12 cellular contexts compared by ENCODE assay signal in the genomic region with DNA sequence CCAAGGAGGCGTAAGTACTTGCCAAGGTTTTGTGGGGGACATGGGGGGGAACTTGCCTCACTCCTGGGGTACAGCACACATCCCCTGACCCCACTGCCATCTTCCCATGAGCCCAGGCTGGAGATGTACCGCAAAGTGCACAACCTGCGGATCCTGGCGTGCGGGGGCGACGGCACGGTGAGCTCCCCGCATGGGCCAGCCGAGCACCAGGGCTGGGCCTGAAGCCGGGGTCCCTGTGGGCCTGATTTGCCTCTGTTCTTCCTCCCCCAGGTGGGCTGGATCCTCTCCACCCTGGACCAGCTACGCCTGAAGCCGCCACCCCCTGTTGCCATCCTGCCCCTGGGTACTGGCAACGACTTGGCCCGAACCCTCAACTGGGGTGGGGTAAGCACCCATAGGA. TPM values are rescaled to one million over a fixed set of nuclear protein-coding genes. Genes with fewer than 3 reads are reported as not detected.
DNase-seq lines count a peak whose midpoint lies in the region; ATAC-seq, FAIRE-seq and TF ChIP-seq lines count a peak whose summit lies in the region.
"Not testable (repeated sequence)": the region's sequence is repeated elsewhere in the genome, so short reads cannot be mapped to it uniquely, and the experiment has no call there.
"Had no signal": no experiment of that assay in that cellular context is flagged by ENCODE, and none has a peak within 500 bp of the region (broad histone marks: within the 10 kb centered on the region; RNA-seq: fewer than 3 reads in every experiment).

No MANE protein-coding gene starts in this region.

- not testable (repeated sequence) for TF ChIP-seq CTCF in WERI-Rb-1 (IDR thresholded peaks at IDR 0.05; ENCODE audit: low read depth, low read length); K562 (IDR thresholded peaks at IDR 0.05 in 2 of 3, conservative IDR thresholded peaks at IDR 0.05 in 1 of 3; ENCODE audit: insufficient read depth in 2 of 3, low read depth in 1 of 3, low read length in 3 of 3)

- not testable (repeated sequence) for H3K9me3 Mint-ChIP-seq in activated T-cell treated with anti-CD3 and anti-CD28 coated beads, Interleukin-2, amount 50 U/mL, for 24 hours; stimulated activated effector memory CD8-positive, alpha-beta T cell treated with anti-CD3 and anti-CD28 coated beads, Interleukin-12 subunit alpha, Interleukin-12 subunit beta, amount 100 ng/mL, for 72 hours

- TF ChIP-seq RAD21 in K562 (CRISPR knock-in tag; conservative IDR thresholded peaks at IDR 0.05 in 1 of 2, IDR thresholded peaks at IDR 0.05 in 1 of 2): not testable (repeated sequence)

- not testable (repeated sequence) for H3K9me3 ChIP-seq in WERI-Rb-1 (ENCODE audit: severe bottlenecking); K562 (replicated peaks; ENCODE audit: control insufficient read depth, insufficient read depth, low read depth, low read length)

- H3K4me1 Mint-ChIP-seq in activated T-cell treated with anti-CD3 and anti-CD28 coated beads, Interleukin-2, amount 50 U/mL, for 24 hours (ENCODE audit: low read depth): peaks cover 15% of the 10 kb centered on the region
- peaks cover 18% of the 10 kb centered on the region for H3K4me1 Mint-ChIP-seq in stimulated activated effector memory CD8-positive, alpha-beta T cell treated with anti-CD3 and anti-CD28 coated beads, Interleukin-12 subunit alpha, Interleukin-12 subunit beta, amount 100 ng/mL, for 72 hours

- POLR2A ChIA-PET in K562 (lab: Yijun Ruan, JAX): interaction anchor here (1.2 kb wide), 1 partner anchor 11 kb away, joined by 3 read pairs; no protein-coding TSS in a partner anchor

- in situ Hi-C loops in K562 (cut with MboI): not testable (repeated sequence)

- H3K36me3 ChIP-seq in WERI-Rb-1 (peaks cover 77% of the 10 kb centered on the region), K562 (ENCODE audit: control insufficient read depth, insufficient read depth, low read length) (peaks cover 88% of the 10 kb centered on the region; the same call in 2 of the 3 replicates)

- CTCF ChIA-PET in K562 (lab: Yijun Ruan, JAX; ENCODE audit: low intra/inter-chr PET ratio): not testable (repeated sequence)

- 0 out of 4 replicates have a peak overlapping the region, but pooled peaks of 1 of the 2 experiments have one; percentile 22 for H3K9ac ChIP-seq in K562 (ENCODE audit: insufficient read depth in 1 of 2, low read depth in 2 of 2, low read length in 2 of 2)

- BruUV-seq in K562 (replicated peaks; lab: Mats Ljungman, UMichigan): not testable (repeated sequence)

- TF ChIP-seq EP300 in K562 (IDR thresholded peaks at IDR 0.05; ENCODE audit: low read length): not testable (repeated sequence)

- not testable (repeated sequence) for TF ChIP-seq POLR2A in K562 (conservative IDR thresholded peaks at IDR 0.05)

- H3K9me1 ChIP-seq in K562 (ENCODE audit: control insufficient read depth, insufficient read depth, low read length): not testable (repeated sequence)

- H3K4me3 Mint-ChIP-seq in activated T-cell treated with anti-CD3 and anti-CD28 coated beads, Interleukin-2, amount 50 U/mL, for 24 hours; stimulated activated effector memory CD8-positive, alpha-beta T cell treated with anti-CD3 and anti-CD28 coated beads, Interleukin-12 subunit alpha, Interleukin-12 subunit beta, amount 100 ng/mL, for 72 hours: not testable (repeated sequence)

- H3K27ac Mint-ChIP-seq in activated T-cell treated with anti-CD3 and anti-CD28 coated beads, Interleukin-2, amount 50 U/mL, for 24 hours: peak overlapping the region; percentile 76
- peak overlapping the region; percentile 23 for H3K27ac Mint-ChIP-seq in stimulated activated effector memory CD8-positive, alpha-beta T cell treated with anti-CD3 and anti-CD28 coated beads, Interleukin-12 subunit alpha, Interleukin-12 subunit beta, amount 100 ng/mL, for 72 hours

- intact Hi-C loops in K562 (cut with micrococcal nuclease): not testable (repeated sequence)

- DNase-seq in WERI-Rb-1; activated T-cell treated with anti-CD3 and anti-CD28 coated beads, Interleukin-2, amount 50 U/mL, for 24 hours; K562 (ENCODE audit: extremely low read depth in 1 of 4, low spot score in 3 of 4); stimulated activated effector memory CD8-positive, alpha-beta T cell treated with anti-CD3 and anti-CD28 coated beads, Interleukin-12 subunit alpha, Interleukin-12 subunit beta, amount 100 ng/mL, for 72 hours (ENCODE audit: low spot score in 2 of 2): not testable (repeated sequence)

- 97% methylated on average over 5 of the region's 15 CpGs for WGBS in K562 (ENCODE audit: insufficient coverage, low coverage, missing lambda C conversion rate)

- peaks cover 0 to 24% of the 10 kb centered on the region in 2 experiments; a peak in 2 of 5 replicates for H3K4me1 ChIP-seq in K562 (replicated peaks in 1 of 2; ENCODE audit: control insufficient read depth in 2 of 2, insufficient read depth in 2 of 2, low read length in 2 of 2)

- H3K27me3 ChIP-seq in WERI-Rb-1 (ENCODE audit: insufficient read depth, low read depth, severe bottlenecking); K562 (ENCODE audit: control insufficient read depth in 2 of 2, insufficient read depth in 2 of 2, low read length in 2 of 2): not testable (repeated sequence)

- ATAC-seq in K562; stimulated activated effector memory CD8-positive, alpha-beta T cell treated with anti-CD3 and anti-CD28 coated beads, Interleukin-12 subunit alpha, Interleukin-12 subunit beta, amount 100 ng/mL, for 72 hours: not testable (repeated sequence)

- H2AFZ ChIP-seq in K562 (ENCODE audit: low read depth, low read length): not testable (repeated sequence)

- H3K4me3 ChIP-seq in WERI-Rb-1 (ENCODE audit: low read depth, low read length); K562: not testable (repeated sequence)

- H4K20me1 ChIP-seq in K562 (replicated peaks; ENCODE audit: control insufficient read depth, insufficient read depth, low read length): not testable (repeated sequence)

- H3K79me2 ChIP-seq in K562 (ENCODE audit: control insufficient read depth, insufficient read depth, low read length): not testable (repeated sequence)

- not testable (repeated sequence) for FAIRE-seq in K562 (lab: Jason Lieb, UNC)

- H3K27ac ChIP-seq in WERI-Rb-1: peak overlapping the region; percentile 6; the same call in 1 of the 2 replicates
- H3K27ac ChIP-seq in angular gyrus (ENCODE audit: low read depth, low read length): peak overlapping the region; percentile 22
- H3K27ac ChIP-seq in K562 (ENCODE audit: extremely low read depth, low read depth, low read length): not testable (repeated sequence)

- not testable (repeated sequence) for H3K4me2 ChIP-seq in K562 (ENCODE audit: insufficient read depth, low read length)

- not testable (repeated sequence) for H3K27me3 Mint-ChIP-seq in activated T-cell treated with anti-CD3 and anti-CD28 coated beads, Interleukin-2, amount 50 U/mL, for 24 hours

- peaks cover 91% of the 10 kb centered on the region for H3K36me3 Mint-ChIP-seq in activated T-cell treated with anti-CD3 and anti-CD28 coated beads, Interleukin-2, amount 50 U/mL, for 24 hours (ENCODE audit: low read depth)
- peaks cover 89% of the 10 kb centered on the region for H3K36me3 Mint-ChIP-seq in stimulated activated effector memory CD8-positive, alpha-beta T cell treated with anti-CD3 and anti-CD28 coated beads, Interleukin-12 subunit alpha, Interleukin-12 subunit beta, amount 100 ng/mL, for 72 hours

RNA-seq across cellular contexts. Expression of a gene that starts 9.0 kb away (rescaled TPM):
- total RNA-seq in K562 (2011; cell fraction: chromatin; rRNA removed; ENCODE audit: low replicate concordance): 91.4 and 271 TPM in 2 replicates
- total RNA-seq in K562 (2011; cell fraction: nucleolus; rRNA removed): 402 and 460 TPM in 2 replicates
- 333 and 334 TPM in 2 replicates for total RNA-seq in K562 (2011; cell fraction: nucleoplasm; rRNA removed)
- total RNA-seq in K562 (2014; rRNA removed) (478 and 553 TPM in 2 replicates), K562 (2014; rRNA removed; fragmentation: Illumina TruSeq; extraction: Trizol) (91.5 and 123 TPM in 2 replicates), K562 (2015; rRNA removed; fragmentation: Illumina TruSeq; extraction: Trizol) (269 and 279 TPM in 2 replicates), K562 (2021) (396 and 429 TPM in 2 replicates)
- polyA plus RNA-seq in K562 (2011; rRNA removed) (343 and 350 TPM in 2 replicates), K562 (2014; fragmentation: Illumina TruSeq; extraction: Trizol) (661 and 667 TPM in 2 replicates), K562 (2014; fragmentation: Nextera tagmentation; extraction: Ambion mirVana) (10 to 100 TPM; 20.7 to 61.7 TPM), K562 (2014; rRNA removed) (700 and 703 TPM in 2 replicates)
- 540 and 788 TPM in 2 replicates for polyA plus RNA-seq in K562 (2011; cell fraction: cytosol; rRNA removed)
- 206 and 271 TPM in 2 replicates for polyA plus RNA-seq in K562 (2011; cell fraction: nucleus; rRNA removed)
- polyA plus RNA-seq in K562 (2012): 413 and 460 TPM in 2 replicates
- 33.7 and 59.6 TPM in 2 replicates for polyA minus RNA-seq in K562 (2011; rRNA and poly(A)+ RNA removed)
- polyA minus RNA-seq in K562 (2011; cell fraction: cytosol; rRNA and poly(A)+ RNA removed): 108 and 146 TPM in 2 replicates
- polyA minus RNA-seq in K562 (2011; cell fraction: nucleus; rRNA and poly(A)+ RNA removed): 24.1 and 38.4 TPM in 2 replicates
- polyA plus RNA-seq: CD14-positive monocyte; CD4-positive, alpha-beta memory T cell; CD4-positive, CD25-positive, alpha-beta regulatory T cell had no signal

RNA-seq across cellular contexts. Expression of a gene that starts 19.1 kb away (rescaled TPM):
- total RNA-seq in K562 (2011; cell fraction: chromatin; rRNA removed; ENCODE audit: low replicate concordance): 1.0 and 3.7 TPM in 2 replicates
- total RNA-seq in K562 (2011; cell fraction: nucleolus; rRNA removed): 1.6 and 4.0 TPM in 2 replicates
- total RNA-seq in K562 (2011; cell fraction: nucleoplasm; rRNA removed): 1.2 TPM in 2 replicates
- total RNA-seq in K562 (2014; rRNA removed): 0.73 and 1.3 TPM in 2 replicates
- 0.19 and 0.22 TPM in 2 replicates for total RNA-seq in K562 (2014; rRNA removed; fragmentation: Illumina TruSeq; extraction: Trizol)
- 0.22 and 0.49 TPM in 2 replicates for total RNA-seq in K562 (2015; rRNA removed; fragmentation: Illumina TruSeq; extraction: Trizol)
- total RNA-seq in K562 (2021): 0.89 and 1.0 TPM in 2 replicates
- polyA plus RNA-seq in K562 (2011; rRNA removed): 0.62 and 0.74 TPM in 2 replicates
- polyA plus RNA-seq in K562 (2011; cell fraction: cytosol; rRNA removed): 0.84 and 2.3 TPM in 2 replicates
- 0.60 and 1.5 TPM in 2 replicates for polyA plus RNA-seq in K562 (2011; cell fraction: nucleus; rRNA removed)
- 0.35 and 0.68 TPM in 2 replicates for polyA plus RNA-seq in K562 (2012)
- polyA plus RNA-seq in K562 (2014; fragmentation: Illumina TruSeq; extraction: Trizol): 0.40 and 0.76 TPM in 2 replicates
- not detected for polyA plus RNA-seq in K562 (2014; fragmentation: Nextera tagmentation; extraction: Ambion mirVana)
- polyA plus RNA-seq in K562 (2014; rRNA removed): 0.33 and 0.58 TPM in 2 replicates
- polyA minus RNA-seq in K562 (2011; rRNA and poly(A)+ RNA removed): 0.42 and 1.1 TPM in 2 replicates
- polyA minus RNA-seq in K562 (2011; cell fraction: cytosol; rRNA and poly(A)+ RNA removed): 1.6 TPM in 1 of 2 replicates, not detected in the other
- polyA minus RNA-seq in K562 (2011; cell fraction: nucleus; rRNA and poly(A)+ RNA removed): 0.89 and 2.6 TPM in 2 replicates
- total RNA-seq: A673; CD4-positive, alpha-beta memory T cell; CD8-positive, alpha-beta memory T cell; Daoy had no signal
- polyA plus RNA-seq: AG04450 had no signal

RNA-seq across cellular contexts. Expression of a gene that starts 25.2 kb away (rescaled TPM):
- 71.0 and 248 TPM in 2 replicates for total RNA-seq in K562 (2011; cell fraction: chromatin; rRNA removed; ENCODE audit: low replicate concordance)
- total RNA-seq in K562 (2011; cell fraction: nucleolus; rRNA removed): 153 and 166 TPM in 2 replicates
- total RNA-seq in K562 (2011; cell fraction: nucleoplasm; rRNA removed): 88.0 and 98.6 TPM in 2 replicates
- total RNA-seq in K562 (2014; rRNA removed) (78.5 and 108 TPM in 2 replicates), K562 (2014; rRNA removed; fragmentation: Illumina TruSeq; extraction: Trizol) (10.9 and 13.6 TPM in 2 replicates), K562 (2015; rRNA removed; fragmentation: Illumina TruSeq; extraction: Trizol) (44.2 and 47.5 TPM in 2 replicates), K562 (2021) (87.8 and 100 TPM in 2 replicates)
- polyA plus RNA-seq in K562 (2011; rRNA removed) (28.2 and 49.4 TPM in 2 replicates), K562 (2014; fragmentation: Illumina TruSeq; extraction: Trizol) (48.8 and 66.2 TPM in 2 replicates), K562 (2014; fragmentation: Nextera tagmentation; extraction: Ambion mirVana) (under 1 TPM; 0.51 to 0.71 TPM), K562 (2014; rRNA removed) (73.5 and 77.9 TPM in 2 replicates)
- polyA plus RNA-seq in K562 (2011; cell fraction: cytosol; rRNA removed): 55.4 and 121 TPM in 2 replicates
- polyA plus RNA-seq in K562 (2011; cell fraction: nucleus; rRNA removed): 203 and 295 TPM in 2 replicates
- 64.0 and 103 TPM in 2 replicates for polyA plus RNA-seq in K562 (2012)
- 18.5 and 28.5 TPM in 2 replicates for polyA minus RNA-seq in K562 (2011; rRNA and poly(A)+ RNA removed)
- 53.9 and 65.8 TPM in 2 replicates for polyA minus RNA-seq in K562 (2011; cell fraction: cytosol; rRNA and poly(A)+ RNA removed)
- polyA minus RNA-seq in K562 (2011; cell fraction: nucleus; rRNA and poly(A)+ RNA removed): 59.1 and 64.5 TPM in 2 replicates
